27 cellular contexts compared by ENCODE assay signal in the genomic region with DNA sequence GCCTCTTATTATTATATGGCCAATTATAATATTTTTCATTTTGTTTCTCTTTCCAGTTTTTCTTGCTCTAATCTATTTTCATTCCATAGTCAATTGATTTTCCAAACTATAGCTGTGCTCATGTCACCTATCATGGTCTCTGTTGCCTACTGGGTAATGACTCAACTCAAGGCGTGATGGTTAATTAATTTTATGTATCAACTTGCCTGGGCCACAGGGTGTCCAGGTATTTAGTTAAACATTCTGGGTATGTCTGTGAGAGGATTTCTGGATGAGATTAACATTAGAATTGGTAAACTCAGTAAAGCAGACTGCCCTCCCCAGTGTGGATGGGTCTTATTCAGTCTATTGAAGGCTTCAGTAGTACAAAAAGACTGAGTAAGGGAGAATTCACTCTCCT. TPM values are rescaled to one million over a fixed set of nuclear protein-coding genes. Genes with fewer than 3 reads are reported as not detected.
DNase-seq lines count a peak whose midpoint lies in the region; ATAC-seq, FAIRE-seq and TF ChIP-seq lines count a peak whose summit lies in the region.
"Had no signal": no experiment of that assay in that cellular context is flagged by ENCODE, and none has a peak within 500 bp of the region (broad histone marks: within the 10 kb centered on the region; RNA-seq: fewer than 3 reads in every experiment).

No MANE protein-coding gene starts in this region.

- no peaks in the 10 kb centered on the region for H3K9me2 ChIP-seq in PC-3 (replicated peaks; ENCODE audit: low read length)

- no peak for ATAC-seq in A549
- no peak for ATAC-seq in PC-3
- no peak for ATAC-seq in GM18870 (IDR thresholded peaks at IDR 0.05; ENCODE audit: unreplicated experiment)
- ATAC-seq: stimulated activated memory B cell treated with anti-CD40 and anti-IgM and Interleukin-4, amounts not matched to agents 10 μg/mL and 1 μg/mL and 100 μg/mL, for 72 hours had no signal

- POLR2A ChIA-PET in A549 (lab: Yijun Ruan, JAX) (interaction anchor here (0.9 kb wide), 1 partner anchor 301 kb away, joined by 3 read pairs; no protein-coding TSS in a partner anchor), PC-3 (lab: Charles Lee; ENCODE audit: unreplicated experiment) (no interaction called here)

- no peak overlapping the region for H3K4me3 Mint-ChIP-seq in osteocyte (ENCODE audit: unreplicated experiment)
- H3K4me3 Mint-ChIP-seq: activated CD4-positive, alpha-beta T cell treated with anti-CD3 and anti-CD28 coated beads, Interleukin-2, amount 10 ng/mL, durations not matched to agents 7 days and 5 days; activated naive CD4-positive, alpha-beta T cell treated with anti-CD3 and anti-CD28 coated beads, Interleukin-2, amount 50 U/mL, for 24 hours; activated T-helper 17 cell treated with anti-CD3 and anti-CD28 coated beads, Interleukin-2, amount 50 U/mL, for 72 hours; central memory CD8-positive, alpha-beta T cell; stimulated activated memory B cell treated with anti-CD40 and anti-IgM and Interleukin-4, amounts not matched to agents 10 μg/mL and 1 μg/mL and 100 μg/mL, for 72 hours had no signal

- peaks cover 43% of the 10 kb centered on the region for H3K4me1 Mint-ChIP-seq in osteocyte (ENCODE audit: unreplicated experiment)
- H3K4me1 Mint-ChIP-seq: activated CD4-positive, alpha-beta T cell treated with anti-CD3 and anti-CD28 coated beads, Interleukin-2, amount 10 ng/mL, durations not matched to agents 7 days and 5 days; activated naive CD4-positive, alpha-beta T cell treated with anti-CD3 and anti-CD28 coated beads, Interleukin-2, amount 50 U/mL, for 24 hours; activated T-helper 17 cell treated with anti-CD3 and anti-CD28 coated beads, Interleukin-2, amount 50 U/mL, for 72 hours; central memory CD8-positive, alpha-beta T cell; stimulated activated memory B cell treated with anti-CD40 and anti-IgM and Interleukin-4, amounts not matched to agents 10 μg/mL and 1 μg/mL and 100 μg/mL, for 72 hours had no signal

- no peaks in the 10 kb centered on the region for H3K27me3 ChIP-seq in PC-3 (ENCODE audit: low read length)
- H3K27me3 ChIP-seq: BLaER1, suprapubic skin had no signal

- H3K27ac Mint-ChIP-seq in osteocyte (ENCODE audit: unreplicated experiment) = peak overlapping the region; percentile 75
- H3K27ac Mint-ChIP-seq: activated CD4-positive, alpha-beta T cell treated with anti-CD3 and anti-CD28 coated beads, Interleukin-2, amount 10 ng/mL, durations not matched to agents 7 days and 5 days; activated naive CD4-positive, alpha-beta T cell treated with anti-CD3 and anti-CD28 coated beads, Interleukin-2, amount 50 U/mL, for 24 hours; activated T-helper 17 cell treated with anti-CD3 and anti-CD28 coated beads, Interleukin-2, amount 50 U/mL, for 72 hours; stimulated activated memory B cell treated with anti-CD40 and anti-IgM and Interleukin-4, amounts not matched to agents 10 μg/mL and 1 μg/mL and 100 μg/mL, for 72 hours had no signal

- peaks cover 47% of the 10 kb centered on the region for H3K79me2 ChIP-seq in PC-3 (ENCODE audit: low read length)

- no peaks in the 10 kb centered on the region for H3K36me3 Mint-ChIP-seq in osteocyte (ENCODE audit: unreplicated experiment)
- H3K36me3 Mint-ChIP-seq: stimulated activated memory B cell treated with anti-CD40 and anti-IgM and Interleukin-4, amounts not matched to agents 10 μg/mL and 1 μg/mL and 100 μg/mL, for 72 hours had no signal

- TF ChIP-seq POLR2A in A549 (IDR thresholded peaks at IDR 0.05; ENCODE audit: low read length) = no peak

- H3K27me3 Mint-ChIP-seq in osteocyte (ENCODE audit: unreplicated experiment) = no peaks in the 10 kb centered on the region

- no peaks in the 10 kb centered on the region for H3K9me3 Mint-ChIP-seq in osteocyte (ENCODE audit: unreplicated experiment)
- H3K9me3 Mint-ChIP-seq: activated CD4-positive, alpha-beta T cell treated with anti-CD3 and anti-CD28 coated beads, Interleukin-2, amount 10 ng/mL, durations not matched to agents 7 days and 5 days; activated T-helper 17 cell treated with anti-CD3 and anti-CD28 coated beads, Interleukin-2, amount 50 U/mL, for 72 hours; central memory CD8-positive, alpha-beta T cell had no signal

- no peak overlapping the region for H3K9ac ChIP-seq in PC-3 (ENCODE audit: low read length)
- H3K9ac ChIP-seq: BLaER1 had no signal

- intact Hi-C loops in PC-3 (cut with micrococcal nuclease) = loop anchor here (5.0 kb wide), 1 partner anchor 183 kb away; no protein-coding TSS in a partner anchor

- DNase-seq in A549 (ENCODE audit: low read depth in 1 of 2, low spot score in 1 of 2) = no peak
- no peak for DNase-seq in PC-3
- DNase-seq in epithelial cell of esophagus (ENCODE audit: low read depth) = peak; percentile 73
- no peak for DNase-seq in osteocyte (ENCODE audit: extremely low spot score, unreplicated experiment)
- DNase-seq in activated CD8-positive, alpha-beta memory T cell treated with anti-CD3 and anti-CD28 coated beads, Interleukin-2, amount 50 U/mL, for 4 hours = no peak
- DNase-seq in NCI-H1436 (lab: John Stamatoyannopoulos, UW) = no peak
- DNase-seq in cerebellar cortex (ENCODE audit: low spot score) = no peak
- DNase-seq: activated CD4-positive, alpha-beta T cell treated with anti-CD3 and anti-CD28 coated beads, Interleukin-2, amount 10 ng/mL, durations not matched to agents 7 days and 5 days; activated CD8-positive, alpha-beta memory T cell treated with anti-CD3 and anti-CD28 coated beads, Interleukin-2, amount 50 U/mL, for 48 hours; anterior cingulate cortex; H7; Kasumi-1; NCI-H187; NCI-H748 treated with DMSO at 0.1 percent for 48 hours; stimulated activated CD4-positive, alpha-beta T cell treated with anti-CD3 and anti-CD28 coated beads, Interleukin-4, amount 100 ng/mL, for 1 hour; WERI-Rb-1 had no signal

- no peaks in the 10 kb centered on the region for H4K20me1 ChIP-seq in PC-3 (ENCODE audit: low read length)
- H4K20me1 ChIP-seq: BLaER1 had no signal

- H3K4me1 ChIP-seq in A549 (peaks cover 11% of the 10 kb centered on the region; the same call in 2 of the 3 replicates), PC-3 (ENCODE audit: insufficient read depth, low read length) (peaks cover 56% of the 10 kb centered on the region)
- H3K4me1 ChIP-seq: BLaER1 had no signal

- H3K4me3 ChIP-seq in A549 (no peak overlapping the region), PC-3 (ENCODE audit: low read length) (no peak overlapping the region), epithelial cell of esophagus (ENCODE audit: low read length) (no peak overlapping the region)
- H3K4me3 ChIP-seq: BLaER1, mucosa of descending colon, suprapubic skin had no signal

- H3K4me2 ChIP-seq in A549 (peak overlapping the region; percentile 37; the same call in 2 of the 3 replicates), PC-3 (ENCODE audit: low read length) (peak overlapping the region; percentile 76)
- H3K4me2 ChIP-seq: BLaER1 had no signal

- TF ChIP-seq RAD21 in A549 (conservative IDR thresholded peaks at IDR 0.05 in 1 of 2, IDR thresholded peaks at IDR 0.05 in 1 of 2) = no peak

- no TSS peak for BruUV-seq in PC-3 (replicated peaks; lab: Mats Ljungman, UMichigan)

- no peak for TF ChIP-seq EP300 in A549 (IDR thresholded peaks at IDR 0.05)

- TF ChIP-seq CTCF in A549 (IDR thresholded peaks at IDR 0.05) (no peak), PC-3 (conservative IDR thresholded peaks at IDR 0.05; ENCODE audit: low read depth, low read length) (no peak), epithelial cell of esophagus (IDR thresholded peaks at IDR 0.05; ENCODE audit: insufficient read depth, low read depth, low read length, missing control alignments) (no peak), osteocyte (IDR thresholded peaks at IDR 0.05) (no peak)

- H3K9me3 ChIP-seq in A549 (no peaks in the 10 kb centered on the region), PC-3 (ENCODE audit: low read length) (no peaks in the 10 kb centered on the region)
- H3K9me3 ChIP-seq: BLaER1, mucosa of descending colon, suprapubic skin had no signal

- H3F3A ChIP-seq in PC-3 (ENCODE audit: low read length, unreplicated experiment) = peaks cover 7% of the 10 kb centered on the region

- WGBS in A549 (ENCODE audit: missing lambda C conversion rate) = 100% methylated on average over 1 of the region's 1 CpG

- CTCF ChIA-PET in A549 (lab: Yijun Ruan, JAX) (no interaction called here), PC-3 (lab: Charles Lee) (no interaction called here)

- no peaks in the 10 kb centered on the region for H3K36me3 ChIP-seq in PC-3 (ENCODE audit: low read depth, low read length)
- H3K36me3 ChIP-seq: BLaER1, suprapubic skin, WERI-Rb-1 had no signal

- H3K27ac ChIP-seq in A549 = no peak overlapping the region
- peak overlapping the region; percentile 93 for H3K27ac ChIP-seq in PC-3 (ENCODE audit: low read length)
- H3K27ac ChIP-seq: BLaER1, suprapubic skin, WERI-Rb-1 had no signal

- no peak for FAIRE-seq in A549 (lab: Jason Lieb, UNC)
- FAIRE-seq: GM12892, small intestine had no signal

- H2AFZ ChIP-seq in PC-3 (ENCODE audit: low read length) = no peak overlapping the region

TF ChIP-seq in A549, 52 proteins besides CTCF, POLR2A, EP300 and RAD21:
- TF ChIP-seq HES2 (IDR thresholded peaks at IDR 0.05) = no peak
- no peak for TF ChIP-seq CEBPB (IDR thresholded peaks at IDR 0.05)
- no peak for TF ChIP-seq FOXS1 (CRISPR knock-in tag; IDR thresholded peaks at IDR 0.05)
- TF ChIP-seq EHMT2 (IDR thresholded peaks at IDR 0.05; ENCODE audit: low read depth) = no peak
- TF ChIP-seq CHD2 (IDR thresholded peaks at IDR 0.05; ENCODE audit: low read length, partially characterized antibody) = no peak

RNA-seq across cellular contexts. Expression of gene FHIP1A, which starts 9.9 kb away (rescaled TPM):
- polyA plus RNA-seq in A549 (2011; rRNA removed) (0.09 and 0.13 TPM in 2 replicates), A549 (2017; fragmentation: RNase III; extraction: RNeasy Plus Mini Kit Qiagen cat#74134 plus additional on column Dnase treatment) (0.09 to 0.11 TPM (median 0.09 TPM) in 3 replicates)
- 0.01 and 0.03 TPM in 2 replicates for polyA plus RNA-seq in A549 (2012; cell fraction: cytosol; rRNA removed)
- 0.04 TPM in 1 of 2 replicates, not detected in the other for polyA plus RNA-seq in A549 (2012; cell fraction: nucleus; rRNA removed)
- 0.25 and 0.29 TPM in 2 replicates for polyA minus RNA-seq in A549 (2011; rRNA and poly(A)+ RNA removed)
- total RNA-seq in PC-3 (2014; rRNA removed) (11.3 and 13.8 TPM in 2 replicates), osteocyte (0.86 and 0.94 TPM in 2 replicates)
- total RNA-seq: activated CD4-positive, alpha-beta T cell treated with anti-CD3 and anti-CD28 coated beads, Interleukin-2, amount 10 ng/mL, durations not matched to agents 7 days and 5 days had no signal
- polyA plus RNA-seq: neural cell had no signal
